In genomic region chr12:79302171-79302841, GRCh38 we compare ENCODE assay signal across 25 cellular contexts.
"Had no signal": no experiment of that assay in that cellular context is flagged by ENCODE, and none has a peak within 500 bp of the region (broad histone marks: within the 10 kb centered on the region; RNA-seq: fewer than 3 reads in every experiment).

No MANE protein-coding gene starts in this region.

- H3K4me1 Mint-ChIP-seq: immature natural killer cell, memory B cell had no signal

- H3K27ac Mint-ChIP-seq: activated naive CD8-positive, alpha-beta T cell; immature natural killer cell; memory B cell; natural killer cell treated with Interleukin-12 subunit alpha and Interleukin-12 subunit beta and Interleukin-15 and Interleukin-18, amount 100 ng/mL, for 72 hours; stimulated activated naive CD8-positive, alpha-beta T cell treated with anti-CD3 and anti-CD28 coated beads, Interleukin-15, Interleukin-2, amounts not matched to agents 100 ng/mL and 50 ng/mL, for 24 hours had no signal

- ATAC-seq: natural killer cell treated with Interleukin-12 subunit alpha and Interleukin-12 subunit beta and Interleukin-15 and Interleukin-18, amount 100 ng/mL, for 72 hours; psoas muscle; right lobe of liver had no signal

- H3K9me3 ChIP-seq: neutrophil, ovary, psoas muscle, right lobe of liver, tibial artery, uterus had no signal

- H2AFZ ChIP-seq: hepatocyte had no signal

- DNase-seq: activated CD4-positive, alpha-beta T cell treated with anti-CD3 and anti-CD28 coated beads for 1 hour; activated gamma-delta T cell treated with Interleukin-2 at 50 U/mL for 16 hours; activated T-cell treated with anti-CD3 and anti-CD28 coated beads, Interleukin-2, amount 50 U/mL, for 1 hour; central memory CD4-positive, alpha-beta T cell; dorsolateral prefrontal cortex; immature natural killer cell; kidney glomerular epithelial cell; psoas muscle; right lobe of liver; stimulated activated CD4-positive, alpha-beta T cell treated with anti-CD3 and anti-CD28 coated beads, Interleukin-1b, Interleukin-23, amount 100 ng/mL, for 48 hours; substantia nigra; T-helper 1 cell; T-helper 9 cell; tibial artery; uterus had no signal

- H3K36me3 Mint-ChIP-seq: activated naive CD8-positive, alpha-beta T cell; immature natural killer cell; memory B cell; natural killer cell treated with Interleukin-12 subunit alpha and Interleukin-12 subunit beta and Interleukin-15 and Interleukin-18, amount 100 ng/mL, for 72 hours had no signal

- FAIRE-seq: astrocyte had no signal

- H3K27me3 ChIP-seq: dorsolateral prefrontal cortex, hepatocyte, neutrophil, ovary, right lobe of liver, tibial artery, uterus had no signal

- H3K27ac ChIP-seq: epithelial cell of prostate, hepatocyte, neutrophil, ovary, psoas muscle, right lobe of liver, tibial artery, uterus had no signal

- H3K79me2 ChIP-seq: hepatocyte had no signal

- H3K4me3 ChIP-seq: dorsolateral prefrontal cortex, hepatocyte, ovary, psoas muscle, right lobe of liver, skin epidermis, tibial artery, uterus had no signal

- H3K4me1 ChIP-seq: psoas muscle, right lobe of liver, tibial artery, uterus had no signal

- H3K4me3 Mint-ChIP-seq: activated naive CD8-positive, alpha-beta T cell; immature natural killer cell; memory B cell; natural killer cell treated with Interleukin-12 subunit alpha and Interleukin-12 subunit beta and Interleukin-15 and Interleukin-18, amount 100 ng/mL, for 72 hours; stimulated activated naive CD8-positive, alpha-beta T cell treated with anti-CD3 and anti-CD28 coated beads, Interleukin-15, Interleukin-2, amounts not matched to agents 100 ng/mL and 50 ng/mL, for 24 hours had no signal

- H3K4me2 ChIP-seq: hepatocyte had no signal

- H3K27me3 Mint-ChIP-seq: activated naive CD8-positive, alpha-beta T cell; memory B cell; natural killer cell treated with Interleukin-12 subunit alpha and Interleukin-12 subunit beta and Interleukin-15 and Interleukin-18, amount 100 ng/mL, for 72 hours; stimulated activated naive CD8-positive, alpha-beta T cell treated with anti-CD3 and anti-CD28 coated beads, Interleukin-15, Interleukin-2, amounts not matched to agents 100 ng/mL and 50 ng/mL, for 24 hours had no signal

- H3K9me3 Mint-ChIP-seq: memory B cell; stimulated activated naive CD8-positive, alpha-beta T cell treated with anti-CD3 and anti-CD28 coated beads, Interleukin-15, Interleukin-2, amounts not matched to agents 100 ng/mL and 50 ng/mL, for 24 hours had no signal

- H3K36me3 ChIP-seq: neutrophil, ovary, right lobe of liver, tibial artery, uterus had no signal
